9 cellular contexts compared by ENCODE assay signal in the genomic region with DNA sequence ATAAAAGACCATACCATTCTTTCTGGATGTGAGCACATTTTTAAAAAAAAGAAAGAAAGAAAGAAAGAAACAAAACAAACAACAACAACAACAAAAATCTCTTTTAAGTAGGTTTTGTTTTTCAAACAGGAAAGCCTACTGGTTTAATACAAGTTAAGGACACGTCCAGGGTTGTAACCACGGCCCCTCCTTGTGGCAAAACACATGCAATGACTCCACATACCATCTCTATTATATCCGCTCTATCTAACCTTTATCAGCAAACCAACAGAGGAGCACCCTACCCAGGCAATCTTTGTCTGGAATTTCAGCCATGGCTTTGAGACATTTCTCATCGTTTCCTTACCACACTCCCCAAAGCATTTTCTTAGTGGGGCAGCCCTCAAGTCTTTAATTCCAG.
A peak's percentile ranks its signal among the peaks of the same experiment; 100 is the strongest.
DNase-seq lines count a peak whose midpoint lies in the region; ATAC-seq and TF ChIP-seq lines count a peak whose summit lies in the region.
"Had no signal": no experiment of that assay in that cellular context is flagged by ENCODE, and none has a peak within 500 bp of the region (broad histone marks: within the 10 kb centered on the region; RNA-seq: fewer than 3 reads in every experiment).

No MANE protein-coding gene starts in this region.

- intact Hi-C loops in adrenal gland (cut with DNase I) (no loop called here), lower lobe of right lung (cut with DNase I) (no loop called here), dorsolateral prefrontal cortex (cut with DNase I) (no loop called here)

- DNase-seq in DMS79 treated with DMSO at 0.1 percent for 48 hours (lab: John Stamatoyannopoulos, UW) (peak; percentile 78), NCI-H2081 (lab: John Stamatoyannopoulos, UW) (peak; percentile 72 to 82), adrenal gland (peak in 5 of 7 donors; percentile 13 to 63 (median 18)), lower lobe of right lung (no peak), medulla oblongata (ENCODE audit: extremely low spot score) (no peak), cortex of kidney (lab: John Stamatoyannopoulos, UW) (no peak), dorsolateral prefrontal cortex (no peak)
- DNase-seq in effector memory CD4-positive, alpha-beta T cell = no peak
- DNase-seq: activated B cell treated with CpG ODN at 0.5 μM for 24 hours had no signal

- ATAC-seq in lower lobe of right lung = no peak

- H3K4me3 ChIP-seq in adrenal gland (no peak overlapping the region), lower lobe of right lung (no peak overlapping the region), dorsolateral prefrontal cortex (no peak overlapping the region)
- no peak overlapping the region for H3K4me3 ChIP-seq in effector memory CD4-positive, alpha-beta T cell (ENCODE audit: insufficient read depth, low read depth, low read length, poor library complexity, severe bottlenecking)

- TF ChIP-seq POLR2A in adrenal gland (IDR thresholded peaks at IDR 0.05) = no peak

- H3K27me3 ChIP-seq in adrenal gland = no peaks in the 10 kb centered on the region
- no peaks in the 10 kb centered on the region for H3K27me3 ChIP-seq in lower lobe of right lung (ENCODE audit: low read depth)
- no peaks in the 10 kb centered on the region for H3K27me3 ChIP-seq in effector memory CD4-positive, alpha-beta T cell (replicated peaks; ENCODE audit: control insufficient read depth, insufficient read depth, low read length, poor library complexity, severe bottlenecking)
- H3K27me3 ChIP-seq in dorsolateral prefrontal cortex = peaks cover 0 to 15% (median 0%) of the 10 kb centered on the region in 45 donors

- H3K4me1 ChIP-seq in adrenal gland (replicated peaks in 1 of 2) (no peaks in the 10 kb centered on the region), lower lobe of right lung (no peaks in the 10 kb centered on the region)
- H3K4me1 ChIP-seq in effector memory CD4-positive, alpha-beta T cell (ENCODE audit: control insufficient read depth, insufficient read depth, low read length, poor library complexity, severe bottlenecking) = no peaks in the 10 kb centered on the region

- H3K9me3 ChIP-seq in adrenal gland (replicated peaks in 1 of 3) (no peaks in the 10 kb centered on the region), lower lobe of right lung (no peaks in the 10 kb centered on the region)
- no peaks in the 10 kb centered on the region for H3K9me3 ChIP-seq in effector memory CD4-positive, alpha-beta T cell (ENCODE audit: control insufficient read depth, low read length)

- H3K36me3 ChIP-seq in adrenal gland (replicated peaks in 1 of 2) (no peaks in the 10 kb centered on the region), lower lobe of right lung (no peaks in the 10 kb centered on the region)
- no peaks in the 10 kb centered on the region for H3K36me3 ChIP-seq in effector memory CD4-positive, alpha-beta T cell (ENCODE audit: control insufficient read depth, insufficient read depth, low read length)

- no peak overlapping the region for H3K27ac ChIP-seq in adrenal gland
- no peak overlapping the region for H3K27ac ChIP-seq in lower lobe of right lung
- H3K27ac ChIP-seq in effector memory CD4-positive, alpha-beta T cell (ENCODE audit: insufficient read depth, low read length, poor library complexity, severe bottlenecking) = no peak overlapping the region
- H3K27ac ChIP-seq in dorsolateral prefrontal cortex = no peak overlapping the region

- TF ChIP-seq CTCF in adrenal gland (IDR thresholded peaks at IDR 0.05) (peak in 2 of 6 experiments; percentile 25 to 29), lower lobe of right lung (IDR thresholded peaks at IDR 0.05) (peak; percentile 16), dorsolateral prefrontal cortex (IDR thresholded peaks at IDR 0.05 in 54 of 56, conservative IDR thresholded peaks at IDR 0.05 in 2 of 56; ENCODE audit: low read depth in 1 of 56, partially characterized antibody in 56 of 56) (peak in 8 of 56 donors; percentile 6 to 27 (median 19))

- WGBS in adrenal gland, 4 donors = 13 to 21% (median 18%) methylated on average over 4 of the region's 4 CpGs

Comparison
In these comparisons a context has a peak if more than half of its experiments do, and no peak if none do; other contexts are left out.
1. DNase-seq: peak in DMS79 treated with DMSO at 0.1 percent for 48 hours (single experiment), NCI-H2081 (2 of 2) and adrenal gland (5 of 7); none in lower lobe of right lung (single experiment), medulla oblongata (single experiment), effector memory CD4-positive, alpha-beta T cell (0 of 3), cortex of kidney (single experiment) and dorsolateral prefrontal cortex (0 of 10).